Comparison of ENCODE assay signal across 10 cellular contexts in the genomic region with DNA sequence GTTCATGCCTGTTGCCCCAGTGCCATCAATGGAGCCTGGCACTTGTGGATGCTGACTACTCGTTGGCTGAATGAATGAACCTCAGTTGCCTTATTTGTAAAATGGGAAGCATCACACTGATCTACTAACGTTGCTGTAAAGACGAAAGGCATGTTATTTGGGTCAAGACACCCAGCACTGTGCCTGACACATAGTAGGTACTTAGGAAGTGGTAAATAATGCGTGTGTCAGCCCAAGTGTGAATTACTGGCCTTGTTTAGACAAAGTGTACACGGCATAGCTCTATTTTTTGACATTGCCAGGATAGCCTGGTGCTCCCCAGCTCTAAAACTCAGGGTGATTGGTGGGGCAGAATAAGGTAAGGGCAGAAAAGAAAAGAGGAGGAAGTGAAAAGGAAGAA. TPM values are rescaled to one million over a fixed set of nuclear protein-coding genes. Genes with fewer than 3 reads are reported as not detected.
DNase-seq lines count a peak whose midpoint lies in the region; ATAC-seq and TF ChIP-seq lines count a peak whose summit lies in the region.
"Had no signal": no experiment of that assay in that cellular context is flagged by ENCODE, and none has a peak within 500 bp of the region (broad histone marks: within the 10 kb centered on the region; RNA-seq: fewer than 3 reads in every experiment).

No MANE protein-coding gene starts in this region.

- no peak overlapping the region for H2AFZ ChIP-seq in parathyroid adenoma

- H3K9me3 ChIP-seq in right atrium auricular region = no peaks in the 10 kb centered on the region
- H3K9me3 ChIP-seq in esophagus (ENCODE audit: control insufficient read depth in 2 of 2, insufficient read depth in 1 of 2, low read depth in 1 of 2, low read length in 1 of 2) = no peaks in the 10 kb centered on the region
- no peaks in the 10 kb centered on the region for H3K9me3 ChIP-seq in parathyroid adenoma (ENCODE audit: control insufficient read depth, low read length)

- DNase-seq in right atrium auricular region (ENCODE audit: low spot score) = no peak
- no peak for DNase-seq in left ventricle myocardium superior
- no peak for DNase-seq in NCI-H2107 (lab: John Stamatoyannopoulos, UW)
- DNase-seq: H9, NCI-H748 treated with DMSO at 0.1 percent for 48 hours had no signal

- H3K9ac ChIP-seq in parathyroid adenoma = no peak overlapping the region

- H3K36me3 ChIP-seq in right atrium auricular region (no peaks in the 10 kb centered on the region), esophagus (ENCODE audit: control insufficient read depth in 2 of 2, insufficient read depth in 2 of 2, low read length in 1 of 2) (peaks cover 0 to 2% of the 10 kb centered on the region in 2 donors), parathyroid adenoma (ENCODE audit: control insufficient read depth, insufficient read depth, low read length) (no peaks in the 10 kb centered on the region)

- TF ChIP-seq CTCF in right atrium auricular region (IDR thresholded peaks at IDR 0.05) = no peak
- TF ChIP-seq CTCF in parathyroid adenoma (IDR thresholded peaks at IDR 0.05) = no peak

- H3K27me3 ChIP-seq in right atrium auricular region (no peaks in the 10 kb centered on the region), esophagus (ENCODE audit: control insufficient read depth in 1 of 2, insufficient read depth in 2 of 2, low read length in 2 of 2) (no peaks in the 10 kb centered on the region), parathyroid adenoma (ENCODE audit: control insufficient read depth, insufficient read depth, low read length) (no peaks in the 10 kb centered on the region)

- ATAC-seq in left ventricle myocardium superior (no peak), GM19023 (IDR thresholded peaks at IDR 0.05; ENCODE audit: unreplicated experiment) (no peak), HG03571 (IDR thresholded peaks at IDR 0.05; ENCODE audit: unreplicated experiment) (no peak), GM18870 (IDR thresholded peaks at IDR 0.05; ENCODE audit: unreplicated experiment) (no peak)

- H3K79me2 ChIP-seq in parathyroid adenoma = peaks cover 15% of the 10 kb centered on the region

- H3K4me2 ChIP-seq in parathyroid adenoma (ENCODE audit: low read length) = no peak overlapping the region

- H3K27ac ChIP-seq in right atrium auricular region (peak overlapping the region; percentile 90 to 92), esophagus (ENCODE audit: low read depth in 2 of 2, low read length in 1 of 2) (peak overlapping the region; percentile 95 to 99), parathyroid adenoma (peak overlapping the region; percentile 60)

- intact Hi-C loops in left ventricle myocardium superior (cut with micrococcal nuclease) = no loop called here

- WGBS in esophagus, 2 donors = 57 to 72% methylated on average over 5 of the region's 5 CpGs

- H3K4me3 ChIP-seq in right atrium auricular region (no peak overlapping the region), esophagus (ENCODE audit: low read depth in 1 of 2, low read length in 2 of 2) (no peak overlapping the region), parathyroid adenoma (ENCODE audit: low read depth, low read length) (no peak overlapping the region)

- H3K4me1 ChIP-seq in right atrium auricular region (peaks cover 0 to 69% of the 10 kb centered on the region in 2 donors), esophagus (ENCODE audit: control insufficient read depth in 2 of 2, insufficient read depth in 2 of 2, low read length in 1 of 2) (peaks cover 9 to 39% of the 10 kb centered on the region in 2 donors), parathyroid adenoma (peaks cover 27% of the 10 kb centered on the region)

RNA-seq across cellular contexts. Expression of a gene that starts 27.4 kb away (rescaled TPM):
- 100 to 1,000 TPM in 1 of 2 donors, 10 to 100 TPM in 1; 70.7 to 113 TPM for total RNA-seq in right atrium auricular region
- 81.4 TPM for total RNA-seq in left ventricle myocardium superior
- 10 to 100 TPM; 45.2 to 47.1 TPM for polyA plus RNA-seq in esophagus
